17 cellular contexts compared by ENCODE assay signal in the genomic region with DNA sequence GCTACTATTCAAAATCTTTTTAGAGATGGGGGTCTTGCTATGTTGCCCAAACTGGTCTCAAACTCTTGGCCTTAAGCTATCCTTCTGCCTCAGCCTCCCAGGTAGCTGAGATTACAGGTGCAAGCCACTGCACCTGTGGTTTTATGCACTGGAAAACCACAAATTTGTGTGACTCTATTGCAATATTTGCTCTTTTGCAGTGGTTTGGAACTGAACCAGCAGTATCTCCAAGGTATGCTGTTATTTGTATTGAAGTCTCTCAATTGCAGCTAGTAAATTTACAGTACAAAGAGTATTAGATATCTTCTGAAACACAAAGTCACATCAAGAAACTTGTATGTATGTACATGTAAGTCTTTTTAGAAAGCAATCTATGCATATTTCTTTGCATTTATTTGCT.
A peak's percentile ranks its signal among the peaks of the same experiment; 100 is the strongest.
DNase-seq lines count a peak whose midpoint lies in the region; TF ChIP-seq lines count a peak whose summit lies in the region.
"Had no signal": no experiment of that assay in that cellular context is flagged by ENCODE, and none has a peak within 500 bp of the region (broad histone marks: within the 10 kb centered on the region; RNA-seq: fewer than 3 reads in every experiment).

No MANE protein-coding gene starts in this region.

- no peak overlapping the region for H3K4me3 ChIP-seq in LNCaP clone FGC (ENCODE audit: low read depth, low read length)
- H3K4me3 ChIP-seq: BLaER1 had no signal

- TF ChIP-seq CTCF in LNCaP clone FGC (IDR thresholded peaks at IDR 0.05; ENCODE audit: control insufficient read depth, extremely low read depth, insufficient read depth), result no peak

- DNase-seq in DMS79 treated with DMSO at 0.1 percent for 48 hours (lab: John Stamatoyannopoulos, UW), result peak; percentile 8
- no peak for DNase-seq in DMS79 (lab: John Stamatoyannopoulos, UW)
- DNase-seq in NCI-H2196 (lab: John Stamatoyannopoulos, UW; ENCODE audit: unreplicated experiment), result peak; percentile 51
- no peak for DNase-seq in NCI-H2196 treated with DMSO at 0.1 percent for 48 hours (lab: John Stamatoyannopoulos, UW; ENCODE audit: unreplicated experiment)
- peak; percentile 8 for DNase-seq in LNCaP clone FGC (ENCODE audit: low read depth)
- no peak for DNase-seq in inferior parietal cortex (ENCODE audit: extremely low spot score)
- DNase-seq in D341Med (ENCODE audit: low spot score), result no peak
- DNase-seq: 8988T; ACHN; BE2C; C1 segment of cervical spinal cord; CD4-positive, alpha-beta memory T cell; CD4-positive, CD25-positive, alpha-beta regulatory T cell; CD8-positive, alpha-beta memory T cell; COR-L47; GF-D8 had no signal

Comparison
In these comparisons a context has a peak if more than half of its experiments do, and no peak if none do; other contexts are left out.
1. DNase-seq: peak in DMS79 treated with DMSO at 0.1 percent for 48 hours (single experiment), NCI-H2196 (single experiment) and LNCaP clone FGC (single experiment); none in DMS79 (single experiment), NCI-H2196 treated with DMSO at 0.1 percent for 48 hours (single experiment), inferior parietal cortex (single experiment) and D341Med (single experiment).